ENCODE assay signal across 27 cellular contexts in genomic region chr3:45966371-45966780, GRCh38. TPM values are rescaled to one million over a fixed set of nuclear protein-coding genes. Genes with fewer than 3 reads are reported as not detected.
DNase-seq lines count a peak whose midpoint lies in the region; ATAC-seq and TF ChIP-seq lines count a peak whose summit lies in the region.
"Had no signal": no experiment of that assay in that cellular context is flagged by ENCODE, and none has a peak within 500 bp of the region (broad histone marks: within the 10 kb centered on the region; RNA-seq: fewer than 3 reads in every experiment).

No MANE protein-coding gene starts in this region.

- H3K4me1 Mint-ChIP-seq in CD4-positive, CD25-positive, alpha-beta regulatory T cell = peaks cover 29 to 67% (median 50%) of the 10 kb centered on the region in 4 donors
- H3K4me1 Mint-ChIP-seq in central memory CD8-positive, alpha-beta T cell = peaks cover 96% of the 10 kb centered on the region
- H3K4me1 Mint-ChIP-seq: memory B cell had no signal

- no peaks in the 10 kb centered on the region for H3K9me3 Mint-ChIP-seq in CD4-positive, CD25-positive, alpha-beta regulatory T cell
- H3K9me3 Mint-ChIP-seq in central memory CD8-positive, alpha-beta T cell = no peaks in the 10 kb centered on the region
- H3K9me3 Mint-ChIP-seq: activated naive CD8-positive, alpha-beta T cell treated with anti-CD3 and anti-CD28 coated beads, Interleukin-2, amount 50 U/mL, for 24 hours; activated T-cell treated with anti-CD3 and anti-CD28 coated beads, Interleukin-2, amount 50 U/mL, for 4 hours; memory B cell; stimulated activated naive CD8-positive, alpha-beta T cell treated with anti-CD3 and anti-CD28 coated beads, Interleukin-15, Interleukin-2, amounts not matched to agents 100 ng/mL and 50 ng/mL, for 24 hours had no signal

- in situ Hi-C loops in GM23248 (cut with MboI) = no loop called here

- no peaks in the 10 kb centered on the region for H3K79me1 ChIP-seq in neuronal stem cell (ENCODE audit: low read depth, low read length)

- H4K20me1 ChIP-seq in DND-41 (ENCODE audit: insufficient read depth, low read length) (peaks cover 12% of the 10 kb centered on the region; the same call in 1 of the 2 replicates), GM23248 (ENCODE audit: insufficient read depth) (no peaks in the 10 kb centered on the region)

- H3F3A ChIP-seq in GM23248 (ENCODE audit: insufficient read depth) = no peaks in the 10 kb centered on the region

- H3K4me1 ChIP-seq in CD4-positive, CD25-positive, alpha-beta regulatory T cell (ENCODE audit: control insufficient read depth, insufficient read depth, low read length, poor library complexity, severe bottlenecking) = peaks cover 58% of the 10 kb centered on the region
- H3K4me1 ChIP-seq in DND-41 (ENCODE audit: insufficient read depth, low read length) (no peaks in the 10 kb centered on the region), neuronal stem cell (ENCODE audit: control insufficient read depth in 2 of 2, insufficient read depth in 1 of 2, low read depth in 1 of 2, low read length in 2 of 2) (peaks cover 0 to 4% of the 10 kb centered on the region in 2 donors), GM23248 (ENCODE audit: insufficient read depth) (peaks cover 6% of the 10 kb centered on the region; the same call in 1 of the 2 replicates)

- H3K27me3 ChIP-seq in CD4-positive, CD25-positive, alpha-beta regulatory T cell (ENCODE audit: control insufficient read depth, insufficient read depth, low read length) = no peaks in the 10 kb centered on the region
- no peaks in the 10 kb centered on the region for H3K27me3 ChIP-seq in DND-41 (ENCODE audit: insufficient read depth, low read length, poor library complexity)
- H3K27me3 ChIP-seq in neuronal stem cell (ENCODE audit: control insufficient read depth in 3 of 3, insufficient read depth in 3 of 3, low read depth in 1 of 3, low read length in 3 of 3) = no peaks in the 10 kb centered on the region
- H3K27me3 ChIP-seq in GM23248 (replicated peaks; ENCODE audit: insufficient read depth) = no peaks in the 10 kb centered on the region
- H3K27me3 ChIP-seq: ovary, upper lobe of left lung had no signal

- H2BK12ac ChIP-seq in neuronal stem cell (ENCODE audit: low read length) = no peak overlapping the region

- H3K9me3 ChIP-seq in CD4-positive, CD25-positive, alpha-beta regulatory T cell (ENCODE audit: control insufficient read depth in 2 of 2, low read length in 2 of 2) = no peaks in the 10 kb centered on the region
- H3K9me3 ChIP-seq in DND-41 (ENCODE audit: insufficient read depth, low read length, severe bottlenecking) (no peaks in the 10 kb centered on the region), neuronal stem cell (replicated peaks in 1 of 2; ENCODE audit: control insufficient read depth in 2 of 2, insufficient read depth in 1 of 2, low read depth in 1 of 2, low read length in 2 of 2) (no peaks in the 10 kb centered on the region), GM23248 (ENCODE audit: low read depth) (no peaks in the 10 kb centered on the region)
- H3K9me3 ChIP-seq: ovary, upper lobe of left lung had no signal

- H3K4me2 ChIP-seq in DND-41 (ENCODE audit: insufficient read depth, low read length) (no peak overlapping the region), neuronal stem cell (ENCODE audit: insufficient read depth, low read length, poor library complexity, severe bottlenecking) (no peak overlapping the region), GM23248 (ENCODE audit: unreplicated experiment) (no peak overlapping the region)

- H3K27me3 Mint-ChIP-seq in CD4-positive, CD25-positive, alpha-beta regulatory T cell = no peaks in the 10 kb centered on the region
- H3K27me3 Mint-ChIP-seq in central memory CD8-positive, alpha-beta T cell = no peaks in the 10 kb centered on the region
- H3K27me3 Mint-ChIP-seq: activated naive CD8-positive, alpha-beta T cell treated with anti-CD3 and anti-CD28 coated beads, Interleukin-2, amount 50 U/mL, for 24 hours; memory B cell; stimulated activated naive CD8-positive, alpha-beta T cell treated with anti-CD3 and anti-CD28 coated beads, Interleukin-15, Interleukin-2, amounts not matched to agents 100 ng/mL and 50 ng/mL, for 24 hours had no signal

- H3K27ac Mint-ChIP-seq in CD4-positive, CD25-positive, alpha-beta regulatory T cell = peak overlapping the region in 2 of 3 donors; percentile 83 to 89
- H3K27ac Mint-ChIP-seq in central memory CD8-positive, alpha-beta T cell (ENCODE audit: low read depth) = peak overlapping the region; percentile 90
- H3K27ac Mint-ChIP-seq: activated naive CD8-positive, alpha-beta T cell treated with anti-CD3 and anti-CD28 coated beads, Interleukin-2, amount 50 U/mL, for 24 hours; memory B cell; stimulated activated naive CD8-positive, alpha-beta T cell treated with anti-CD3 and anti-CD28 coated beads, Interleukin-15, Interleukin-2, amounts not matched to agents 100 ng/mL and 50 ng/mL, for 24 hours had no signal

- no peak for DNase-seq in CD4-positive, CD25-positive, alpha-beta regulatory T cell
- DNase-seq in DND-41 (no peak), neuronal stem cell (ENCODE audit: low spot score) (no peak), GM23248 (no peak), NCI-H1092 (lab: John Stamatoyannopoulos, UW) (no peak), hippocampal formation (lab: John Stamatoyannopoulos, UW) (no peak), SW480 (ENCODE audit: low spot score) (no peak)
- DNase-seq in central memory CD8-positive, alpha-beta T cell (ENCODE audit: low spot score in 2 of 2) = no peak
- DNase-seq: activated CD4-positive, alpha-beta T cell treated with anti-CD3 and anti-CD28 coated beads, Interleukin-2, amount 50 U/mL, for 4 hours; activated naive CD8-positive, alpha-beta T cell treated with anti-CD3 and anti-CD28 coated beads, Interleukin-2, amount 50 U/mL, for 24 hours; activated T-cell treated with anti-CD3 and anti-CD28 coated beads, Interleukin-2, amount 50 U/mL, for 4 hours; H7; KG1; NCI-H187 treated with DMSO at 0.1 percent for 48 hours; NCI-H226; NCI-H774; OCI-M1; ovary; SHP77; small intestine; stimulated activated CD4-positive, alpha-beta T cell treated with anti-CD3 and anti-CD28 coated beads, Interleukin-2, amount 100 ng/mL, for 48 hours had no signal

- H2BK5ac ChIP-seq in neuronal stem cell (ENCODE audit: low read length) = peak overlapping the region; percentile 31

- WGBS in neuronal stem cell (ENCODE audit: extremely low coverage in 2 of 2, insufficient read length in 2 of 2, insufficient replicate concordance in 1 of 2), 2 donors = no CpG with 5 or more reads among the region's 15 CpGs
- WGBS in GM23248 (ENCODE audit: low coverage in 1 of 2, low lambda C conversion rate in 2 of 2, missing lambda C conversion rate in 2 of 2), 2 experiments = 94 to 97% methylated on average over 15 of the region's 15 CpGs

- peaks cover 80% of the 10 kb centered on the region for H3K36me3 ChIP-seq in CD4-positive, CD25-positive, alpha-beta regulatory T cell (ENCODE audit: control insufficient read depth, insufficient read depth, low read length)
- peaks cover 99% of the 10 kb centered on the region for H3K36me3 ChIP-seq in DND-41 (ENCODE audit: insufficient read depth, low read length)
- peaks cover 60 to 95% of the 10 kb centered on the region in 2 donors for H3K36me3 ChIP-seq in neuronal stem cell (replicated peaks in 1 of 2; ENCODE audit: control insufficient read depth in 2 of 2, insufficient read depth in 2 of 2, low read length in 2 of 2)
- H3K36me3 ChIP-seq in GM23248 (ENCODE audit: low read depth) = peaks cover 6% of the 10 kb centered on the region; the same call in 1 of the 2 replicates
- H3K36me3 ChIP-seq: ovary had no signal

- no peak overlapping the region for H2AFZ ChIP-seq in DND-41 (ENCODE audit: low read depth, low read length)
- H2AFZ ChIP-seq in neuronal stem cell (ENCODE audit: low read length) = no peak overlapping the region
- H2AFZ ChIP-seq in GM23248 = no peak overlapping the region

- H4K91ac ChIP-seq in neuronal stem cell (ENCODE audit: low read depth, low read length, poor library complexity) = no peak overlapping the region

- H3K4me3 Mint-ChIP-seq in CD4-positive, CD25-positive, alpha-beta regulatory T cell = peak overlapping the region in 1 of 4 donors; percentile 64
- H3K4me3 Mint-ChIP-seq in central memory CD8-positive, alpha-beta T cell = peak overlapping the region; percentile 56
- H3K4me3 Mint-ChIP-seq: activated T-cell treated with anti-CD3 and anti-CD28 coated beads, Interleukin-2, amount 50 U/mL, for 4 hours; memory B cell; stimulated activated naive CD8-positive, alpha-beta T cell treated with anti-CD3 and anti-CD28 coated beads, Interleukin-15, Interleukin-2, amounts not matched to agents 100 ng/mL and 50 ng/mL, for 24 hours had no signal

- H2BK120ac ChIP-seq in neuronal stem cell (ENCODE audit: low read depth, low read length) = no peak overlapping the region

- H3K18ac ChIP-seq in neuronal stem cell (ENCODE audit: low read length) = peak overlapping the region; percentile 55

- H3K36me3 Mint-ChIP-seq in CD4-positive, CD25-positive, alpha-beta regulatory T cell = peaks cover 67% of the 10 kb centered on the region
- H3K36me3 Mint-ChIP-seq in central memory CD8-positive, alpha-beta T cell (ENCODE audit: insufficient read depth) = peaks cover 54% of the 10 kb centered on the region

- H3K9me2 ChIP-seq in GM23248 (ENCODE audit: insufficient read depth) = no peaks in the 10 kb centered on the region

- H3K23ac ChIP-seq in neuronal stem cell (ENCODE audit: low read depth, low read length, poor library complexity) = peak overlapping the region; percentile 23

- no peak for TF ChIP-seq CTCF in DND-41 (IDR thresholded peaks at IDR 0.05; ENCODE audit: borderline replicate concordance, extremely low read depth, low read length, poor library complexity, severe bottlenecking)

- peak overlapping the region; percentile 71 for H3K27ac ChIP-seq in CD4-positive, CD25-positive, alpha-beta regulatory T cell (ENCODE audit: insufficient read depth, low read length, poor library complexity, severe bottlenecking)
- H3K27ac ChIP-seq in DND-41 (ENCODE audit: low read length) (peak overlapping the region; percentile 43; the same call in 1 of the 2 replicates), neuronal stem cell (replicated peaks; ENCODE audit: low read length) (no peak overlapping the region), GM23248 (no peak overlapping the region)
- H3K27ac ChIP-seq: epithelial cell of prostate, ovary had no signal

- H2AK5ac ChIP-seq in neuronal stem cell (ENCODE audit: low read depth, low read length) = no peak overlapping the region

- H3K79me2 ChIP-seq in DND-41 (ENCODE audit: insufficient read depth, low read length) = peaks cover 14% of the 10 kb centered on the region
- no peaks in the 10 kb centered on the region for H3K79me2 ChIP-seq in GM23248 (ENCODE audit: insufficient read depth)

- H3K14ac ChIP-seq in neuronal stem cell (ENCODE audit: low read length) = no peak overlapping the region

- no peak overlapping the region for H3K4ac ChIP-seq in neuronal stem cell (ENCODE audit: low read length)

- H3K4me3 ChIP-seq in CD4-positive, CD25-positive, alpha-beta regulatory T cell (ENCODE audit: low read depth, low read length) = no peak overlapping the region
- H3K4me3 ChIP-seq in DND-41 (ENCODE audit: low read depth in 1 of 2, low read length in 2 of 2) (no peak overlapping the region), neuronal stem cell (ENCODE audit: low read length in 2 of 2) (no peak overlapping the region), GM23248 (no peak overlapping the region)
- H3K4me3 ChIP-seq: ovary, upper lobe of left lung had no signal

- no peak overlapping the region for H4K8ac ChIP-seq in neuronal stem cell (ENCODE audit: low read depth, low read length)

- H3K9ac ChIP-seq in DND-41 (ENCODE audit: low read depth, low read length) (no peak overlapping the region), neuronal stem cell (ENCODE audit: low read depth, low read length, poor library complexity) (no peak overlapping the region), GM23248 (no peak overlapping the region)

- no peak for ATAC-seq in CD4-positive, CD25-positive, alpha-beta regulatory T cell (ENCODE audit: low read depth in 2 of 2)
- no peak for ATAC-seq in DND-41 (ENCODE audit: insufficient read depth, low read depth)
- ATAC-seq in central memory CD8-positive, alpha-beta T cell (replicated peaks; ENCODE audit: extremely low read depth, poor library complexity, severe bottlenecking) = no peak

- no peak overlapping the region for H2BK15ac ChIP-seq in neuronal stem cell (ENCODE audit: low read length)

RNA-seq across cellular contexts. Expression of gene CXCR6, which starts 23.1 kb away (rescaled TPM):
- 23.7 TPM for total RNA-seq in CD4-positive, CD25-positive, alpha-beta regulatory T cell
- 10 to 100 TPM; 23.7 to 40.3 (median 30.0) TPM for polyA plus RNA-seq in CD4-positive, CD25-positive, alpha-beta regulatory T cell
- polyA plus RNA-seq in neuronal stem cell (2013, experiment 1 of 2) = not detected
- polyA plus RNA-seq in neuronal stem cell (2013, experiment 2 of 2) = not detected
- total RNA-seq in GM23248 (2014; rRNA removed; shearing (Covaris generic)) = not detected in 2 replicates
- polyA plus RNA-seq in GM23248 (2016; fragmentation: Nextera tagmentation; extraction: Ambion mirVana) = not detected in 2 replicates
- total RNA-seq: Daoy, H7 had no signal
- polyA plus RNA-seq: keratinocyte had no signal

RNA-seq across cellular contexts. Expression of gene FYCO1, which starts 29.2 kb away (rescaled TPM):
- total RNA-seq in CD4-positive, CD25-positive, alpha-beta regulatory T cell = 42.5 TPM
- 1 to 10 TPM; 2.1 to 3.3 (median 2.4) TPM for polyA plus RNA-seq in CD4-positive, CD25-positive, alpha-beta regulatory T cell
- polyA plus RNA-seq in neuronal stem cell (2013, experiment 1 of 2) = 4.6 TPM
- polyA plus RNA-seq in neuronal stem cell (2013, experiment 2 of 2) = 4.7 TPM
- total RNA-seq in GM23248 (2014; rRNA removed; shearing (Covaris generic)) = 12.8 and 13.4 TPM in 2 replicates
- polyA plus RNA-seq in GM23248 (2016; fragmentation: Nextera tagmentation; extraction: Ambion mirVana) = 6.2 and 6.3 TPM in 2 replicates

Comparison
In these comparisons a context has a peak if more than half of its experiments do, and no peak if none do; other contexts are left out.
1. H3K27ac ChIP-seq: peak in CD4-positive, CD25-positive, alpha-beta regulatory T cell (single experiment) and DND-41 (single experiment); none in neuronal stem cell (single experiment) and GM23248 (single experiment).
2. RNA of gene CXCR6, which starts 23.1 kb away (total RNA-seq): 23.7 TPM in CD4-positive, CD25-positive, alpha-beta regulatory T cell (single experiment); not detected in GM23248; every median in the first group is over 10 times any median in the second.